ENCODE assay signal across 8 cellular contexts in genomic region chr3:142976621-142977398, GRCh38. TPM values are rescaled to one million over a fixed set of nuclear protein-coding genes. Genes with fewer than 3 reads are reported as not detected.
A peak's percentile ranks its signal among the peaks of the same experiment; 100 is the strongest.
DNase-seq lines count a peak whose midpoint lies in the region; ATAC-seq and TF ChIP-seq lines count a peak whose summit lies in the region.

No MANE protein-coding gene starts in this region.

- H3K9me3 ChIP-seq in effector memory CD4-positive, alpha-beta T cell (ENCODE audit: control insufficient read depth, low read length) = no peaks in the 10 kb centered on the region

- peak; percentile 75 for DNase-seq in AG09309 (ENCODE audit: low read depth)
- peak; percentile 76 for DNase-seq in NB4 (ENCODE audit: low read depth)
- peak; percentile 79 for DNase-seq in cerebellar cortex (ENCODE audit: low spot score)
- DNase-seq in lung microvascular endothelial cell (ENCODE audit: low read depth in 2 of 2) = peak; percentile 49 to 94
- no peak for DNase-seq in effector memory CD4-positive, alpha-beta T cell
- no peak for DNase-seq in NCI-H2081 treated with DMSO at 0.1 percent for 48 hours (lab: John Stamatoyannopoulos, UW)
- no peak for DNase-seq in GF-D8 (lab: John Stamatoyannopoulos, UW)

- H3K27ac ChIP-seq in effector memory CD4-positive, alpha-beta T cell (ENCODE audit: insufficient read depth, low read length, poor library complexity, severe bottlenecking) = no peak overlapping the region

- H3K36me3 ChIP-seq in effector memory CD4-positive, alpha-beta T cell (ENCODE audit: control insufficient read depth, insufficient read depth, low read length) = no peaks in the 10 kb centered on the region

- no peak for ATAC-seq in GM18519 (IDR thresholded peaks at IDR 0.05; ENCODE audit: low FRiP score, unreplicated experiment)

- no peak for TF ChIP-seq POLR2A in NB4 (IDR thresholded peaks at IDR 0.05; ENCODE audit: extremely low read depth, insufficient read length)

- no peaks in the 10 kb centered on the region for H3K27me3 ChIP-seq in effector memory CD4-positive, alpha-beta T cell (replicated peaks; ENCODE audit: control insufficient read depth, insufficient read depth, low read length, poor library complexity, severe bottlenecking)

- no peaks in the 10 kb centered on the region for H3K4me1 ChIP-seq in effector memory CD4-positive, alpha-beta T cell (ENCODE audit: control insufficient read depth, insufficient read depth, low read length, poor library complexity, severe bottlenecking)

- H3K4me3 ChIP-seq in AG09309 (ENCODE audit: control insufficient read depth, low read depth, low read length) (no peak overlapping the region), NB4 (ENCODE audit: low read depth, low read length) (no peak overlapping the region)
- no peak overlapping the region for H3K4me3 ChIP-seq in effector memory CD4-positive, alpha-beta T cell (ENCODE audit: insufficient read depth, low read depth, low read length, poor library complexity, severe bottlenecking)

- TF ChIP-seq CTCF in AG09309 (IDR thresholded peaks at IDR 0.05; ENCODE audit: control insufficient read depth, insufficient read depth, low read depth, low read length, missing control alignments) (no peak), NB4 (IDR thresholded peaks at IDR 0.05; ENCODE audit: low read depth, low read length) (no peak)

RNA-seq across cellular contexts. Expression of gene PAQR9, which starts 13.3 kb away (rescaled TPM):
- not detected in 2 replicates for total RNA-seq in lung microvascular endothelial cell

RNA-seq across cellular contexts. Expression of gene U2SURP, which starts 24.6 kb away (rescaled TPM):
- total RNA-seq in lung microvascular endothelial cell = 18.5 and 27.2 TPM in 2 replicates

Comparison
In these comparisons a context has a peak if more than half of its experiments do, and no peak if none do; other contexts are left out.
1. DNase-seq: peak in AG09309 (single experiment), NB4 (single experiment), cerebellar cortex (single experiment) and lung microvascular endothelial cell (2 of 2); none in effector memory CD4-positive, alpha-beta T cell (0 of 3), NCI-H2081 treated with DMSO at 0.1 percent for 48 hours (single experiment) and GF-D8 (single experiment).